Comparison of ENCODE assay signal across 6 cellular contexts in the genomic region with DNA sequence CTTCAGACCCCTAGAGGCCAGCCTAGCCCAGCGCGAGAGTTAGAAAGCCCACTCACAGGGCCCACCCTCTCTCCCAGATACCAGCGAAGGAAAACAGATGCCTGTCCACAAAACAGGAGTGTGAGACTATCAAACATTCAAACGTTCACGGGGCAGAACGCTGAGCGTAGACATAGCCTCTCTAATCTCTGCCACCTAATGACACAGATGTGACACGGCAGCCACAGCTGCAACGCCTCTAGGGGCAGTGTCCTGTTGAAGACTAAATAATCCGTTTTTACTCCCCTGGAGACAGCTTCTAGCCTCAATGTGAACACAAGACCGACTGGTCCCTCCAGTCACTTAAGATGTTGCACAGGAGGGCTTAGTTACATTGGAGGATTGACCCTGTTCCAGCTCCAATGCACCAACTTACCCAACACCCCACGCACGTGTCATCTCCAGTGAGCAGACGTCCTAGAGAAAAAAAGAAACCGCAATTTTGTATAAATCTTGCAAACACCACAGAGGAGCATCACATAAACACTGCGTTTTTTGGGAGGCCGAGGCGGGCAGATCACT. TPM values are rescaled to one million over a fixed set of nuclear protein-coding genes. Genes with fewer than 3 reads are reported as not detected.
DNase-seq lines count a peak whose midpoint lies in the region; ATAC-seq, FAIRE-seq and TF ChIP-seq lines count a peak whose summit lies in the region.

No MANE protein-coding gene starts in this region.

- H4K20me1 ChIP-seq in endothelial cell of umbilical vein (replicated peaks; ENCODE audit: control insufficient read depth, extremely low read depth, insufficient read depth, low read length) (no peaks in the 10 kb centered on the region), smooth muscle cell (ENCODE audit: low read depth) (peaks cover 75% of the 10 kb centered on the region)

- peak; percentile 83 for DNase-seq in GM10266 (ENCODE audit: extremely low spot score)
- no peak for DNase-seq in SK-N-MC (ENCODE audit: low read depth, low spot score)
- peak; percentile 56 for DNase-seq in endothelial cell of umbilical vein (ENCODE audit: low read depth, low spot score)
- DNase-seq in smooth muscle cell (lab: John Stamatoyannopoulos, UW; ENCODE audit: unreplicated experiment): no peak

- CTCF ChIA-PET in endothelial cell of umbilical vein (lab: Charles Lee): interaction anchor here (0.9 to 3.0 kb wide), 7 partner anchors 8 to 33 kb away, joined by 3 to 16 read pairs (median 4); partner anchors contain the start of gene LCN8

- H3K4me2 ChIP-seq in endothelial cell of umbilical vein (ENCODE audit: insufficient read depth, low read length) (peak overlapping the region; percentile 67), smooth muscle cell (peak overlapping the region; percentile 97)

- H3K4me1 ChIP-seq in endothelial cell of umbilical vein (ENCODE audit: control insufficient read depth, extremely low read depth, insufficient read depth, low read length) (peaks cover 43% of the 10 kb centered on the region), smooth muscle cell (ENCODE audit: low read depth) (peaks cover 17% of the 10 kb centered on the region)

- H2AFZ ChIP-seq in endothelial cell of umbilical vein (ENCODE audit: low read depth, low read length): no peak overlapping the region
- no peak overlapping the region for H2AFZ ChIP-seq in smooth muscle cell (ENCODE audit: low read depth)

- H3K9me1 ChIP-seq in endothelial cell of umbilical vein (replicated peaks; ENCODE audit: control insufficient read depth, extremely low read depth, insufficient read depth, low read length): no peaks in the 10 kb centered on the region

- TF ChIP-seq CTCF in GM10266 (IDR thresholded peaks at IDR 0.05; ENCODE audit: control insufficient read depth, insufficient read depth, low read depth, missing control alignments) (peak; percentile 82), endothelial cell of umbilical vein (IDR thresholded peaks at IDR 0.05; ENCODE audit: extremely low read depth in 1 of 2, insufficient read depth in 1 of 2, low read depth in 1 of 2, low read length in 2 of 2) (peak; percentile 42 to 49), smooth muscle cell (IDR thresholded peaks at IDR 0.05; ENCODE audit: borderline replicate concordance, insufficient read depth, poor library complexity, severe bottlenecking) (peak; percentile 38)

- dilution Hi-C loops in endothelial cell of umbilical vein (cut with MboI; ENCODE audit: extremely low pct_ligation_motif_present, low sequenced_read_pairs): no loop called here

- H3K9ac ChIP-seq in SK-N-MC (ENCODE audit: insufficient read length) (peak overlapping the region; percentile 98), endothelial cell of umbilical vein (replicated peaks; ENCODE audit: extremely low read depth, insufficient read depth, low read length) (peak overlapping the region; percentile 67), smooth muscle cell (ENCODE audit: low read depth) (no peak overlapping the region)

- peak overlapping the region; percentile 82 for H3K4me3 ChIP-seq in SK-N-MC
- peak overlapping the region; percentile 18 to 89 (median 70) for H3K4me3 ChIP-seq in endothelial cell of umbilical vein (replicated peaks in 1 of 3; ENCODE audit: insufficient read depth in 1 of 3, low read depth in 1 of 3, low read length in 3 of 3)
- H3K4me3 ChIP-seq in smooth muscle cell: peak overlapping the region; percentile 98

- no peaks in the 10 kb centered on the region for H3F3A ChIP-seq in smooth muscle cell (ENCODE audit: low read depth)

- ATAC-seq in GM21367 (IDR thresholded peaks at IDR 0.05; ENCODE audit: unreplicated experiment) (no peak), HG02870 (IDR thresholded peaks at IDR 0.05; ENCODE audit: unreplicated experiment) (no peak)

- no TSS peak for BruUV-seq in endothelial cell of umbilical vein (replicated peaks; lab: Mats Ljungman, UMichigan)

- H3K36me3 ChIP-seq in SK-N-MC (ENCODE audit: insufficient read depth, low read length) (peaks cover 40% of the 10 kb centered on the region), endothelial cell of umbilical vein (ENCODE audit: control insufficient read depth in 2 of 2, extremely low read depth in 1 of 2, insufficient read depth in 2 of 2, low read length in 2 of 2) (peaks cover 12 to 36% of the 10 kb centered on the region in 2 experiments), smooth muscle cell (ENCODE audit: low read depth) (no peaks in the 10 kb centered on the region)

- no peaks in the 10 kb centered on the region for H3K27me3 ChIP-seq in endothelial cell of umbilical vein (ENCODE audit: control insufficient read depth in 2 of 2, insufficient read depth in 2 of 2, low read length in 2 of 2)
- H3K27me3 ChIP-seq in smooth muscle cell (ENCODE audit: low read depth): no peaks in the 10 kb centered on the region

- WGBS in smooth muscle cell (ENCODE audit: low lambda C conversion rate): 23% methylated on average over 18 of the region's 18 CpGs

- intact Hi-C loops in endothelial cell of umbilical vein (cut with micrococcal nuclease): loop anchor here (5.0 kb wide), 1 partner anchor 66 kb away; the partner anchor contains the start of gene TMEM141

- H3K9me3 ChIP-seq in SK-N-MC (ENCODE audit: low read depth, low read length) (no peaks in the 10 kb centered on the region), endothelial cell of umbilical vein (replicated peaks; ENCODE audit: control insufficient read depth, insufficient read depth, low read length) (no peaks in the 10 kb centered on the region), smooth muscle cell (replicated peaks; ENCODE audit: low read depth) (no peaks in the 10 kb centered on the region)

- FAIRE-seq in endothelial cell of umbilical vein (lab: Jason Lieb, UNC): peak; percentile 72

- H3K27ac ChIP-seq in SK-N-MC (peak overlapping the region; percentile 25), endothelial cell of umbilical vein (ENCODE audit: insufficient read depth, low read depth, low read length) (peak overlapping the region; percentile 30), smooth muscle cell (ENCODE audit: low read depth) (peak overlapping the region; percentile 63)

- no peak for TF ChIP-seq POLR2A in endothelial cell of umbilical vein (IDR thresholded peaks at IDR 0.05; ENCODE audit: low read depth, low read length)

- H3K79me2 ChIP-seq in endothelial cell of umbilical vein (ENCODE audit: control insufficient read depth, insufficient read depth, low read length) (peaks cover 81% of the 10 kb centered on the region), smooth muscle cell (ENCODE audit: low read depth) (peaks cover 36% of the 10 kb centered on the region)

- POLR2A ChIA-PET in endothelial cell of umbilical vein (lab: Charles Lee): interaction anchor here (0.6 to 3.3 kb wide), 6 partner anchors 8 to 341 kb away, joined by 4 to 32 read pairs (median 8); partner anchors contain the start of gene AGPAT2

RNA-seq across cellular contexts. Expression of gene DIPK1B, which starts 14.3 kb away (rescaled TPM):
- 242 and 253 TPM in 2 replicates for total RNA-seq in endothelial cell of umbilical vein
- 441 and 642 TPM in 2 replicates for polyA plus RNA-seq in endothelial cell of umbilical vein
- 200 and 310 TPM in 2 replicates for polyA plus RNA-seq in endothelial cell of umbilical vein (2011; cell fraction: cytosol; rRNA removed)
- polyA plus RNA-seq in endothelial cell of umbilical vein (2011; cell fraction: nucleus; rRNA removed): 230 and 265 TPM in 2 replicates
- polyA plus RNA-seq in endothelial cell of umbilical vein (2012): 68.8 and 103 TPM in 2 replicates
- polyA minus RNA-seq in endothelial cell of umbilical vein: 152 and 193 TPM in 2 replicates
- polyA minus RNA-seq in endothelial cell of umbilical vein (2011; cell fraction: cytosol; rRNA and poly(A)+ RNA removed): not detected
- 53.0 and 89.3 TPM in 2 replicates for polyA minus RNA-seq in endothelial cell of umbilical vein (2011; cell fraction: nucleus; rRNA and poly(A)+ RNA removed)
- total RNA-seq in smooth muscle cell: 14.6 and 25.5 TPM in 2 replicates
- 57.8 and 58.5 TPM in 2 replicates for polyA plus RNA-seq in smooth muscle cell

RNA-seq across cellular contexts. Expression of gene LCN10, which starts 16.0 kb away (rescaled TPM):
- total RNA-seq in endothelial cell of umbilical vein: not detected in 2 replicates
- polyA plus RNA-seq in endothelial cell of umbilical vein: not detected in 2 replicates
- polyA plus RNA-seq in endothelial cell of umbilical vein (2011; cell fraction: cytosol; rRNA removed): not detected in 2 replicates
- polyA plus RNA-seq in endothelial cell of umbilical vein (2011; cell fraction: nucleus; rRNA removed): 0.05 and 0.27 TPM in 2 replicates
- not detected in 2 replicates for polyA plus RNA-seq in endothelial cell of umbilical vein (2012)
- not detected in 2 replicates for polyA minus RNA-seq in endothelial cell of umbilical vein
- polyA minus RNA-seq in endothelial cell of umbilical vein (2011; cell fraction: cytosol; rRNA and poly(A)+ RNA removed): not detected
- polyA minus RNA-seq in endothelial cell of umbilical vein (2011; cell fraction: nucleus; rRNA and poly(A)+ RNA removed): not detected in 2 replicates
- not detected in 2 replicates for total RNA-seq in smooth muscle cell
- not detected in 2 replicates for polyA plus RNA-seq in smooth muscle cell

RNA-seq across cellular contexts. Expression of gene LCN6, which starts 21.6 kb away (rescaled TPM):
- not detected in 2 replicates for total RNA-seq in endothelial cell of umbilical vein
- 0.17 TPM in 1 of 2 replicates, not detected in the other for polyA plus RNA-seq in endothelial cell of umbilical vein
- not detected in 2 replicates for polyA plus RNA-seq in endothelial cell of umbilical vein (2011; cell fraction: cytosol; rRNA removed)
- polyA plus RNA-seq in endothelial cell of umbilical vein (2011; cell fraction: nucleus; rRNA removed): not detected in 2 replicates
- not detected in 2 replicates for polyA plus RNA-seq in endothelial cell of umbilical vein (2012)
- polyA minus RNA-seq in endothelial cell of umbilical vein: not detected in 2 replicates
- not detected for polyA minus RNA-seq in endothelial cell of umbilical vein (2011; cell fraction: cytosol; rRNA and poly(A)+ RNA removed)
- not detected in 2 replicates for polyA minus RNA-seq in endothelial cell of umbilical vein (2011; cell fraction: nucleus; rRNA and poly(A)+ RNA removed)
- not detected in 2 replicates for total RNA-seq in smooth muscle cell
- not detected in 2 replicates for polyA plus RNA-seq in smooth muscle cell

RNA-seq across cellular contexts. Expression of gene LCN8, which starts 31.3 kb away (rescaled TPM):
- total RNA-seq in endothelial cell of umbilical vein (not detected in 2 replicates), smooth muscle cell (not detected in 2 replicates)
- polyA plus RNA-seq in endothelial cell of umbilical vein (not detected in 2 replicates), smooth muscle cell (not detected in 2 replicates)
- not detected in 2 replicates for polyA plus RNA-seq in endothelial cell of umbilical vein (2011; cell fraction: cytosol; rRNA removed)
- polyA plus RNA-seq in endothelial cell of umbilical vein (2011; cell fraction: nucleus; rRNA removed): not detected in 2 replicates
- not detected in 2 replicates for polyA plus RNA-seq in endothelial cell of umbilical vein (2012)
- polyA minus RNA-seq in endothelial cell of umbilical vein: not detected in 2 replicates
- not detected for polyA minus RNA-seq in endothelial cell of umbilical vein (2011; cell fraction: cytosol; rRNA and poly(A)+ RNA removed)
- polyA minus RNA-seq in endothelial cell of umbilical vein (2011; cell fraction: nucleus; rRNA and poly(A)+ RNA removed): not detected in 2 replicates

RNA-seq across cellular contexts. Expression of gene LCN15, which starts 37.6 kb away (rescaled TPM):
- total RNA-seq in endothelial cell of umbilical vein (not detected in 2 replicates), smooth muscle cell (not detected in 2 replicates)
- polyA plus RNA-seq in endothelial cell of umbilical vein (not detected in 2 replicates), smooth muscle cell (not detected in 2 replicates)
- polyA plus RNA-seq in endothelial cell of umbilical vein (2011; cell fraction: cytosol; rRNA removed): 0.13 TPM in 1 of 2 replicates, not detected in the other
- not detected in 2 replicates for polyA plus RNA-seq in endothelial cell of umbilical vein (2011; cell fraction: nucleus; rRNA removed)
- polyA plus RNA-seq in endothelial cell of umbilical vein (2012): not detected in 2 replicates
- not detected in 2 replicates for polyA minus RNA-seq in endothelial cell of umbilical vein
- not detected for polyA minus RNA-seq in endothelial cell of umbilical vein (2011; cell fraction: cytosol; rRNA and poly(A)+ RNA removed)
- not detected in 2 replicates for polyA minus RNA-seq in endothelial cell of umbilical vein (2011; cell fraction: nucleus; rRNA and poly(A)+ RNA removed)

Comparison
In these comparisons a context has a peak if more than half of its experiments do, and no peak if none do; other contexts are left out.
1. DNase-seq: peak in GM10266 (single experiment) and endothelial cell of umbilical vein (single experiment); none in SK-N-MC (single experiment) and smooth muscle cell (single experiment).
2. Peak in every context shown above with its lines, with median percentiles within 50 percentile points of each other: CTCF ChIP-seq, H3K27ac ChIP-seq and H3K4me3 ChIP-seq.